8 cellular contexts compared by ENCODE assay signal in the genomic region with DNA sequence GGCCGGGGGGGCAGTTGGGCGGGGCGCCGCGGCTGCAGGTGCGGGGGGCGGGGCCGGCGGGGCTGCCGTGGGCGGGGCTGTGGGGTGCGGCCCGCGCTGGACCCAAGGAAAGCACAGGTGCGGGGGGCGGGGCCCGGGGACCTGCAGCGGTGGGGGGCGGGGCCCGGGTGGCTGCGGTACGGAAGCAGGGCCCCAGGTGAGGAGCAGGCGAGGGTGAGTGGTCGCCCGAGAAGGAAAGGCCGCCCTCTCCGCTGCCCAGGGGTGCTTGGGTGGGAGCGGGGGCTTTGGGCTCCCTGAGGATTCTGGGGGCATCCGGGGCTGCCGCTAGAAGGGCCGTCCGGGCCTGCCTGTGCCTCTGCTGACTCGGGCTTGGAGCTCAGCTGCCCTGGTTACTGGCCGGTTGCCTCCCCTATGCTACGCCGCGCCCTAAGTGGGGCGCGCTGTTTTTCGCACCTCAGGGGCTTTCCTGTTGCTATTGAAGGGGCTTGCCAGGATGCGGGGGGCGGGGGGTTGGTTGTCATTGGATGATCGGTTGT. TPM values are rescaled to one million over a fixed set of nuclear protein-coding genes. Genes with fewer than 3 reads are reported as not detected.
DNase-seq lines count a peak whose midpoint lies in the region; ATAC-seq, FAIRE-seq and TF ChIP-seq lines count a peak whose summit lies in the region.

No MANE protein-coding gene starts in this region.

- TF ChIP-seq RAD21 in GM12878 (IDR thresholded peaks at IDR 0.05; ENCODE audit: insufficient read depth, low read depth, low read length): no peak

- H3K9me3 Mint-ChIP-seq in immature natural killer cell: peaks cover 0 to 3% (median 0%) of the 10 kb centered on the region in 6 donors

- POLR2A ChIA-PET in AG04449 (lab: Yijun Ruan, JAX) (no interaction called here), GM12878 (lab: Charles Lee) (no interaction called here)

- no peaks in the 10 kb centered on the region for H3K27me3 ChIP-seq in GM12878 (replicated peaks in 1 of 2; ENCODE audit: control insufficient read depth in 2 of 2, insufficient read depth in 2 of 2, low read length in 1 of 2)

- H3K27me3 Mint-ChIP-seq in immature natural killer cell (ENCODE audit: low read depth in 3 of 3): peaks cover 0 to 16% (median 4%) of the 10 kb centered on the region in 3 donors

- H3K4me3 Mint-ChIP-seq in immature natural killer cell: peak overlapping the region; percentile 78 to 84 (median 80)

- no TSS peak for BruUV-seq in GM12878 (replicated peaks; lab: Mats Ljungman, UMichigan)

- H3K4me2 ChIP-seq in GM12878 (ENCODE audit: control insufficient read depth, insufficient read depth): peak overlapping the region; percentile 74; the same call in 1 of the 2 replicates

- SMC1A ChIA-PET in GM12878 (lab: Charles Lee; ENCODE audit: uncharacterized antibody, unreplicated experiment): interaction anchor here (1.4 kb wide), 1 partner anchor 56 kb away, joined by 4 read pairs; no protein-coding TSS in a partner anchor

- TF ChIP-seq POLR2A in GM12878 (IDR thresholded peaks at IDR 0.05; ENCODE audit: low read depth, low read length): no peak

- in situ Hi-C loops in GM12878 (cut with MboI): no loop called here

- H4K20me1 ChIP-seq in GM12878 (ENCODE audit: control insufficient read depth, insufficient read depth): no peaks in the 10 kb centered on the region

- no peaks in the 10 kb centered on the region for H3K36me3 ChIP-seq in GM12878 (ENCODE audit: control insufficient read depth in 2 of 2, insufficient read depth in 2 of 2, low read length in 1 of 2)

- H3K4me3 ChIP-seq in AG04449 (ENCODE audit: low read depth, low read length) (0 out of 2 replicates have a peak overlapping the region, but pooled peaks have one; percentile 15), GM12878 (no peak overlapping the region; the same call in 1 of the 2 replicates)

- CTCF ChIA-PET in AG04449 (lab: Yijun Ruan, JAX) (interaction anchor here (1.0 to 1.6 kb wide), 3 partner anchors 22 to 285 kb away, joined by 3 to 5 read pairs (median 3); no protein-coding TSS in a partner anchor), GM12878 (lab: Yijun Ruan, JAX) (interaction anchor here (1.1 to 1.3 kb wide), 2 partner anchors 24 to 25 kb away, joined by 3 to 4 read pairs; no protein-coding TSS in a partner anchor)

- intact Hi-C loops in GM12878 (cut with micrococcal nuclease; ENCODE audit: unreplicated experiment): no loop called here

- ATAC-seq in GM21723 (IDR thresholded peaks at IDR 0.05; ENCODE audit: unreplicated experiment) (peak; percentile 4), GM12878 (no peak), GM19324 (IDR thresholded peaks at IDR 0.05; ENCODE audit: low FRiP score, unreplicated experiment) (no peak), HG03565 (IDR thresholded peaks at IDR 0.05; ENCODE audit: unreplicated experiment) (no peak)

- H3K36me3 Mint-ChIP-seq in immature natural killer cell: peaks cover 2 to 4% (median 3%) of the 10 kb centered on the region in 3 donors

- no peak overlapping the region for H3K27ac ChIP-seq in GM12878 (ENCODE audit: control insufficient read depth, insufficient read depth)

- H3K4me1 Mint-ChIP-seq in immature natural killer cell: peaks cover 10 to 11% of the 10 kb centered on the region in 2 donors

- no peaks in the 10 kb centered on the region; the same call in 2 of the 3 replicates for H3K9me3 ChIP-seq in GM12878 (replicated peaks; ENCODE audit: control insufficient read depth, insufficient read depth, low read length)

- DNase-seq in AG04449 (ENCODE audit: low read depth, low spot score) (no peak), NCI-H774 (lab: John Stamatoyannopoulos, UW) (peak; percentile 85), GM12878 (ENCODE audit: low read depth, low spot score) (no peak), immature natural killer cell (peak in 2 of 3 donors; percentile 4 to 11)
- DNase-seq in stimulated activated CD8-positive, alpha-beta memory T cell treated with anti-CD3 and anti-CD28 coated beads, Interleukin-12 subunit alpha, Interleukin-12 subunit beta, amount 100 ng/mL, for 1 hour (ENCODE audit: low read depth): peak; percentile 4

- H3K4me1 ChIP-seq in GM12878 (ENCODE audit: control insufficient read depth, insufficient read depth, low read length): peaks cover 8% of the 10 kb centered on the region; the same call in 1 of the 2 replicates

- no peak for TF ChIP-seq CTCF in AG04449 (IDR thresholded peaks at IDR 0.05; ENCODE audit: insufficient read depth, low read length, missing control alignments)
- TF ChIP-seq CTCF in GM12878 (IDR thresholded peaks at IDR 0.05 in 2 of 3, conservative IDR thresholded peaks at IDR 0.05 in 1 of 3; ENCODE audit: control insufficient read depth in 2 of 3, extremely low read depth in 1 of 3, insufficient read depth in 1 of 3, low read depth in 3 of 3, low read length in 3 of 3): no peak

- 27% methylated on average over 21 of the region's 43 CpGs for WGBS in GM12878 (ENCODE audit: insufficient coverage, insufficient replicate concordance, low lambda C conversion rate, missing lambda C conversion rate)

- TF ChIP-seq EP300 in GM12878 (IDR thresholded peaks at IDR 0.05; ENCODE audit: borderline replicate concordance in 1 of 2, control insufficient read depth in 1 of 2, low read depth in 2 of 2, low read length in 2 of 2): no peak

- FAIRE-seq in GM12878 (lab: Jason Lieb, UNC): no peak

- H3K27ac Mint-ChIP-seq in immature natural killer cell: peak overlapping the region; percentile 4 to 82 (median 62)

- peak overlapping the region; percentile 12; the same call in 1 of the 2 replicates for H2AFZ ChIP-seq in GM12878 (ENCODE audit: control insufficient read depth, low read depth, low read length)

- no peak overlapping the region for H3K9ac ChIP-seq in GM12878 (ENCODE audit: control insufficient read depth, insufficient read depth, low read length)

- no peaks in the 10 kb centered on the region for H3K79me2 ChIP-seq in GM12878 (ENCODE audit: control insufficient read depth, insufficient read depth, low read length)

- RAD21 ChIA-PET in GM12878 (lab: Charles Lee; ENCODE audit: unreplicated experiment): interaction anchor here (1.0 to 1.5 kb wide), 5 partner anchors 25 to 109 kb away, joined by 3 to 6 read pairs (median 4); no protein-coding TSS in a partner anchor

TF ChIP-seq in GM12878, 131 proteins besides CTCF, POLR2A, EP300 and RAD21 (continues in another document):
- TF ChIP-seq, protein P1, sequence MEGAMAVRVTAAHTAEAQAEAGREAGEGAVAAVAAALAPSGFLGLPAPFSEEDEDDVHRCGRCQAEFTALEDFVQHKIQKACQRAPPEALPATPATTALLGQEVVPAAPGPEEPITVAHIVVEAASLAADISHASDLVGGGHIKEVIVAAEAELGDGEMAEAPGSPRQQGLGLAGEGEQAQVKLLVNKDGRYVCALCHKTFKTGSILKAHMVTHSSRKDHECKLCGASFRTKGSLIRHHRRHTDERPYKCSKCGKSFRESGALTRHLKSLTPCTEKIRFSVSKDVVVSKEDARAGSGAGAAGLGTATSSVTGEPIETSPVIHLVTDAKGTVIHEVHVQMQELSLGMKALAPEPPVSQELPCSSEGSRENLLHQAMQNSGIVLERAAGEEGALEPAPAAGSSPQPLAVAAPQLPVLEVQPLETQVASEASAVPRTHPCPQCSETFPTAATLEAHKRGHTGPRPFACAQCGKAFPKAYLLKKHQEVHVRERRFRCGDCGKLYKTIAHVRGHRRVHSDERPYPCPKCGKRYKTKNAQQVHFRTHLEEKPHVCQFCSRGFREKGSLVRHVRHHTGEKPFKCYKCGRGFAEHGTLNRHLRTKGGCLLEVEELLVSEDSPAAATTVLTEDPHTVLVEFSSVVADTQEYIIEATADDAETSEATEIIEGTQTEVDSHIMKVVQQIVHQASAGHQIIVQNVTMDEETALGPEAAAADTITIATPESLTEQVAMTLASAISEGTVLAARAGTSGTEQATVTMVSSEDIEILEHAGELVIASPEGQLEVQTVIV (IDR thresholded peaks at IDR 0.05; ENCODE audit: borderline replicate concordance, partially characterized antibody): no peak
- TF ChIP-seq YBX1 (IDR thresholded peaks at IDR 0.05): no peak

RNA-seq across cellular contexts. Expression of a gene that starts 0.8 kb away (rescaled TPM):
- 36.2 and 37.8 TPM in 2 replicates for total RNA-seq in GM12878 (2013; cell fraction: nucleolus; rRNA removed)
- total RNA-seq in GM12878 (2014; rRNA removed) (3.1 and 3.8 TPM in 2 replicates), GM12878 (2014; rRNA removed; fragmentation: Illumina TruSeq; extraction: Trizol) (2.3 and 3.2 TPM in 2 replicates), GM12878 (2021) (3.1 and 3.6 TPM in 2 replicates)
- polyA plus RNA-seq in GM12878 (2011; ENCODE audit: low read depth): 1.7 TPM
- polyA plus RNA-seq in GM12878 (2011; rRNA removed) (5.2 and 5.5 TPM in 2 replicates), GM12878 (2014; fragmentation: Illumina TruSeq; extraction: Trizol) (2.2 and 2.3 TPM in 2 replicates), GM12878 (2014; fragmentation: Nextera tagmentation; extraction: Ambion mirVana) (under 1 TPM; 0.13 to 0.77 TPM), GM12878 (2014; rRNA removed) (3.4 and 5.6 TPM in 2 replicates), GM12878 (2016; fragmentation: Nextera tagmentation; extraction: Ambion mirVana) (1 to 10 TPM; 1.9 to 2.3 TPM), immature natural killer cell (1 to 10 TPM; 2.6 to 3.4 (median 2.9) TPM)
- 5.2 and 5.5 TPM in 2 replicates for polyA plus RNA-seq in GM12878 (2011; cell fraction: cytosol; rRNA removed)
- 26.0 and 26.1 TPM in 2 replicates for polyA plus RNA-seq in GM12878 (2011; cell fraction: nucleus; rRNA removed)
- 1.6 and 1.8 TPM in 2 replicates for polyA plus RNA-seq in GM12878 (2012)
- 4.6 and 5.1 TPM in 2 replicates for polyA minus RNA-seq in GM12878 (2011; rRNA and poly(A)+ RNA removed)
- 2.1 and 2.3 TPM in 2 replicates for polyA minus RNA-seq in GM12878 (2011; cell fraction: cytosol; rRNA and poly(A)+ RNA removed)
- polyA minus RNA-seq in GM12878 (2011; cell fraction: nucleus; rRNA and poly(A)+ RNA removed): 7.4 and 17.2 TPM in 2 replicates

RNA-seq across cellular contexts. Expression of a gene that starts 54.9 kb away (rescaled TPM):
- 16.0 and 16.2 TPM in 2 replicates for total RNA-seq in GM12878 (2013; cell fraction: nucleolus; rRNA removed)
- total RNA-seq in GM12878 (2014; rRNA removed): 3.8 and 4.2 TPM in 2 replicates
- total RNA-seq in GM12878 (2014; rRNA removed; fragmentation: Illumina TruSeq; extraction: Trizol): 4.1 and 4.5 TPM in 2 replicates
- 5.3 and 5.5 TPM in 2 replicates for total RNA-seq in GM12878 (2021)
- 2.3 TPM for polyA plus RNA-seq in GM12878 (2011; ENCODE audit: low read depth)
- polyA plus RNA-seq in GM12878 (2011; rRNA removed): 11.3 and 13.1 TPM in 2 replicates
- 5.4 and 6.0 TPM in 2 replicates for polyA plus RNA-seq in GM12878 (2011; cell fraction: cytosol; rRNA removed)
- polyA plus RNA-seq in GM12878 (2011; cell fraction: nucleus; rRNA removed): 7.8 and 11.0 TPM in 2 replicates
- polyA plus RNA-seq in GM12878 (2012): 2.9 and 3.6 TPM in 2 replicates
- polyA plus RNA-seq in GM12878 (2014; fragmentation: Illumina TruSeq; extraction: Trizol): 4.4 and 4.5 TPM in 2 replicates
- polyA plus RNA-seq in GM12878 (2014; fragmentation: Nextera tagmentation; extraction: Ambion mirVana): 1 to 10 TPM in 1 of 2 experiments, under 1 TPM in 1; 0.71 to 2.2 TPM
- polyA plus RNA-seq in GM12878 (2014; rRNA removed): 3.7 and 4.5 TPM in 2 replicates
- polyA plus RNA-seq in GM12878 (2016; fragmentation: Nextera tagmentation; extraction: Ambion mirVana): 1 to 10 TPM; 1.6 to 2.1 TPM
- 12.4 and 14.7 TPM in 2 replicates for polyA minus RNA-seq in GM12878 (2011; rRNA and poly(A)+ RNA removed)
- 3.9 and 4.5 TPM in 2 replicates for polyA minus RNA-seq in GM12878 (2011; cell fraction: cytosol; rRNA and poly(A)+ RNA removed)
- 5.9 and 7.5 TPM in 2 replicates for polyA minus RNA-seq in GM12878 (2011; cell fraction: nucleus; rRNA and poly(A)+ RNA removed)
- 1 to 10 TPM in 1 of 3 donors, under 1 TPM in 1, not detected in 1; 0.96 to 1.2 TPM for polyA plus RNA-seq in immature natural killer cell

Comparison
In these comparisons a context has a peak if more than half of its experiments do, and no peak if none do; other contexts are left out.
1. DNase-seq: peak in NCI-H774 (single experiment), immature natural killer cell (2 of 3) and stimulated activated CD8-positive, alpha-beta memory T cell treated with anti-CD3 and anti-CD28 coated beads, Interleukin-12 subunit alpha, Interleukin-12 subunit beta, amount 100 ng/mL, for 1 hour (single experiment); none in AG04449 (single experiment) and GM12878 (single experiment).